Comparison of ENCODE assay signal across 17 cellular contexts in the genomic region with DNA sequence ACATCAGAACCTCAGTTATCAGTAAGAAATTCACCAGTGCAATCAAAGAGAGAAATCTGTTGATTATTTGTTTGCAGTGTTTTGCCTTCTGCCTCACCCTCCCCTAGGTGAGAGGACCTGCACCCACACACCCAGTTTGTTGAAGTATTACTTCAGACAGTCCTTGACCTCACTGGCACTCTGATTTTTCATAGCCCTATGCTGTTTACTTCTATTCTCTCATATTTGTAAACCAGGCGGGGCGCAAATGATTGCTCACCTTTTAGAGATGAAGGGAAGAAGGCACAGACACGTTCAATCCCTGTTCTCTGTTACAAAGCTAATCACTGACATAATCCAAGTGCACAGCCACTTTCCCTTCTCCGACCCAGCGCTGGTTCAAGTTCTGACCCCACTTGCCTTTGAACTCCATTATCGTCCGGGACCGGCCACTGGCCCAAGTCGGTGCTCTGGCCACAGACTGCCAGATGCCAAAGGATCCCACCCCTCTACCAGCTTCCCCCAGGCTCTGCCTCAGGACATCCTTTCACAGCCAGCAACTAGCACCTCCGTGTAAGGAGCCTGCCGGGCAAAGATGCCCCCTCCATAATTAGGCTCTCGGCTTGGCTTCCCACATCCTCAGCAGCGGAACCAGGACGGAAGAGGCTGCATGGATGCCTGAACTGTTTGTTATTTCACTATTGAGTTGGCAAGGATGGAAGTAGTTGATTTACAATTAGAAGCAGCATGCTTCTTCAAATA. TPM values are rescaled to one million over a fixed set of nuclear protein-coding genes. Genes with fewer than 3 reads are reported as not detected.
DNase-seq lines count a peak whose midpoint lies in the region; ATAC-seq lines count a peak whose summit lies in the region.
"Had no signal": no experiment of that assay in that cellular context is flagged by ENCODE, and none has a peak within 500 bp of the region (broad histone marks: within the 10 kb centered on the region; RNA-seq: fewer than 3 reads in every experiment).

No MANE protein-coding gene starts in this region.

- H3K4me3 ChIP-seq in SK-N-MC (peak overlapping the region; percentile 63), iPS-11a (ENCODE audit: low read depth, low read length) (peak overlapping the region; percentile 55), neuronal stem cell (ENCODE audit: low read length in 2 of 2) (no peak overlapping the region)
- H3K4me3 ChIP-seq: suprapubic skin had no signal

- no peak overlapping the region for H4K91ac ChIP-seq in neuronal stem cell (ENCODE audit: low read depth, low read length, poor library complexity)

- no peak overlapping the region for H3K23ac ChIP-seq in neuronal stem cell (ENCODE audit: low read depth, low read length, poor library complexity)

- ATAC-seq in esophagus mucosa: no peak

- H2BK12ac ChIP-seq in neuronal stem cell (ENCODE audit: low read length): no peak overlapping the region

- H3K4me1 Mint-ChIP-seq in immature natural killer cell: no peaks in the 10 kb centered on the region

- no peak overlapping the region for H3K14ac ChIP-seq in neuronal stem cell (ENCODE audit: low read length)

- H3K9me3 Mint-ChIP-seq in immature natural killer cell: no peaks in the 10 kb centered on the region

- H2BK120ac ChIP-seq in neuronal stem cell (ENCODE audit: low read depth, low read length): no peak overlapping the region

- H3K9me3 ChIP-seq in SK-N-MC (ENCODE audit: low read depth, low read length) (no peaks in the 10 kb centered on the region), neuronal stem cell (replicated peaks in 1 of 2; ENCODE audit: control insufficient read depth in 2 of 2, insufficient read depth in 1 of 2, low read depth in 1 of 2, low read length in 2 of 2) (no peaks in the 10 kb centered on the region)
- H3K9me3 ChIP-seq: suprapubic skin had no signal

- no peak overlapping the region for H3K27ac Mint-ChIP-seq in immature natural killer cell
- H3K27ac Mint-ChIP-seq: progenitor cell of endocrine pancreas had no signal

- peaks cover 0 to 34% (median 17%) of the 10 kb centered on the region in 3 experiments for H3K27me3 ChIP-seq in neuronal stem cell (ENCODE audit: control insufficient read depth in 3 of 3, insufficient read depth in 3 of 3, low read depth in 1 of 3, low read length in 3 of 3)
- H3K27me3 ChIP-seq: brain microvascular endothelial cell had no signal

- no peaks in the 10 kb centered on the region for H3K79me1 ChIP-seq in neuronal stem cell (ENCODE audit: low read depth, low read length)

- peaks cover 3 to 14% of the 10 kb centered on the region in 2 donors for H3K4me1 ChIP-seq in neuronal stem cell (ENCODE audit: control insufficient read depth in 2 of 2, insufficient read depth in 1 of 2, low read depth in 1 of 2, low read length in 2 of 2)

- no peak overlapping the region for H2AK5ac ChIP-seq in neuronal stem cell (ENCODE audit: low read depth, low read length)

- H3K9ac ChIP-seq in SK-N-MC (ENCODE audit: insufficient read length) (no peak overlapping the region), neuronal stem cell (ENCODE audit: low read depth, low read length, poor library complexity) (no peak overlapping the region)

- H4K8ac ChIP-seq in neuronal stem cell (ENCODE audit: low read depth, low read length): no peak overlapping the region

- intact Hi-C loops in posterior vena cava (cut with DNase I): no loop called here

- H3K4me2 ChIP-seq in neuronal stem cell (ENCODE audit: insufficient read depth, low read length, poor library complexity, severe bottlenecking): no peak overlapping the region

- DNase-seq in ELF-1 (ENCODE audit: low read depth, low spot score) (peak; percentile 50), SK-N-MC (ENCODE audit: low read depth, low spot score) (no peak), neuronal stem cell (ENCODE audit: low spot score) (no peak), posterior vena cava (ENCODE audit: low spot score) (no peak), immature natural killer cell (no peak), T-helper 1 cell (no peak)
- DNase-seq: activated naive CD4-positive, alpha-beta T cell treated with anti-CD3 and anti-CD28 coated beads, Interleukin-2, amount 50 U/mL, for 16 hours; brain microvascular endothelial cell; effector CD4-positive, alpha-beta T cell; KBM-7; NCI-H1092; SHP77 treated with DMSO at 0.1 percent for 48 hours; stimulated activated CD4-positive, alpha-beta T cell treated with anti-CD3 and anti-CD28 coated beads, Interleukin-15, amount 100 ng/mL, for 24 hours had no signal

- no peak overlapping the region for H2BK15ac ChIP-seq in neuronal stem cell (ENCODE audit: low read length)

- no peaks in the 10 kb centered on the region for H3K36me3 ChIP-seq in SK-N-MC (ENCODE audit: insufficient read depth, low read length)
- H3K36me3 ChIP-seq in neuronal stem cell (replicated peaks in 1 of 2; ENCODE audit: control insufficient read depth in 2 of 2, insufficient read depth in 2 of 2, low read length in 2 of 2): no peaks in the 10 kb centered on the region
- H3K36me3 ChIP-seq: brain microvascular endothelial cell, suprapubic skin had no signal

- WGBS in neuronal stem cell (ENCODE audit: extremely low coverage in 2 of 2, insufficient read length in 2 of 2, insufficient replicate concordance in 1 of 2), 2 donors: no CpG with 5 or more reads among the region's 14 CpGs

- no peak overlapping the region for H2BK5ac ChIP-seq in neuronal stem cell (ENCODE audit: low read length)

- no peak overlapping the region for H3K4ac ChIP-seq in neuronal stem cell (ENCODE audit: low read length)

- H3K4me3 Mint-ChIP-seq in immature natural killer cell: no peak overlapping the region

- H3K18ac ChIP-seq in neuronal stem cell (ENCODE audit: low read length): no peak overlapping the region

- H3K27ac ChIP-seq in SK-N-MC (peak overlapping the region; percentile 69; the same call in 1 of the 2 replicates), neuronal stem cell (replicated peaks; ENCODE audit: low read length) (no peak overlapping the region)
- H3K27ac ChIP-seq: brain microvascular endothelial cell, suprapubic skin had no signal

- peaks cover 3 to 4% (median 3%) of the 10 kb centered on the region in 3 donors for H3K27me3 Mint-ChIP-seq in immature natural killer cell (ENCODE audit: low read depth in 3 of 3)

- H2AFZ ChIP-seq in neuronal stem cell (ENCODE audit: low read length): peak overlapping the region; percentile 3

- no peaks in the 10 kb centered on the region for H3K36me3 Mint-ChIP-seq in immature natural killer cell

RNA-seq across cellular contexts. Expression of a gene that starts 1.7 kb away (rescaled TPM):
- 0.33 TPM for polyA plus RNA-seq in neuronal stem cell (2013, experiment 1 of 2)
- 0.37 TPM for polyA plus RNA-seq in neuronal stem cell (2013, experiment 2 of 2)
- total RNA-seq in posterior vena cava: 10 to 100 TPM; 61.0 to 62.5 TPM
- 100 to 1,000 TPM; 264 to 329 (median 284) TPM for polyA plus RNA-seq in immature natural killer cell
- total RNA-seq in esophagus mucosa: 7.8 TPM

Comparison
In these comparisons a context has a peak if more than half of its experiments do, and no peak if none do; other contexts are left out.
1. H3K4me3 ChIP-seq: peak in SK-N-MC (single experiment) and iPS-11a (single experiment); none in neuronal stem cell (0 of 2).